8 cellular contexts compared by ENCODE assay signal in genomic region chr12:49233842-49234526, GRCh38. TPM values are rescaled to one million over a fixed set of nuclear protein-coding genes. Genes with fewer than 3 reads are reported as not detected.
DNase-seq lines count a peak whose midpoint lies in the region; TF ChIP-seq lines count a peak whose summit lies in the region.

No MANE protein-coding gene starts in this region.

- no peaks in the 10 kb centered on the region for H3K36me3 Mint-ChIP-seq in activated CD4-positive, alpha-beta memory T cell treated with anti-CD3 and anti-CD28 coated beads for 36 hours
- no peaks in the 10 kb centered on the region for H3K36me3 Mint-ChIP-seq in osteocyte (ENCODE audit: unreplicated experiment)

- TF ChIP-seq CTCF in GM13977 (IDR thresholded peaks at IDR 0.05; ENCODE audit: extremely low read depth, insufficient read depth, missing control alignments) (no peak), osteocyte (IDR thresholded peaks at IDR 0.05) (no peak)

- H3K27ac Mint-ChIP-seq in activated CD4-positive, alpha-beta memory T cell treated with anti-CD3 and anti-CD28 coated beads for 36 hours = no peak overlapping the region
- H3K27ac Mint-ChIP-seq in osteocyte (ENCODE audit: unreplicated experiment) = peak overlapping the region; percentile 86

- peak; percentile 29 for DNase-seq in GM13977 (ENCODE audit: low spot score)
- peak; percentile 77 for DNase-seq in NCI-H2029 (lab: John Stamatoyannopoulos, UW)
- DNase-seq in activated CD4-positive, alpha-beta memory T cell treated with anti-CD3 and anti-CD28 coated beads for 36 hours = peak; percentile 21
- peak; percentile 25 for DNase-seq in germinal center (ENCODE audit: low spot score)
- DNase-seq in osteocyte (ENCODE audit: extremely low spot score, unreplicated experiment) = no peak
- DNase-seq in NCI-H2171 treated with DMSO at 0.1 percent for 48 hours (lab: John Stamatoyannopoulos, UW) = no peak
- DNase-seq in HuH-7 (ENCODE audit: low spot score) = no peak
- no peak for DNase-seq in H4 (ENCODE audit: low spot score)

- POLR2A ChIA-PET in activated CD4-positive, alpha-beta memory T cell treated with anti-CD3 and anti-CD28 coated beads for 36 hours (lab: Charles Lee) = interaction anchor here (0.6 to 4.0 kb wide), 4 partner anchors 9 to 159 kb away, joined by 3 to 21 read pairs (median 3); partner anchors contain the start of genes TUBA1A and TUBA1B

- no peaks in the 10 kb centered on the region for H3K27me3 Mint-ChIP-seq in activated CD4-positive, alpha-beta memory T cell treated with anti-CD3 and anti-CD28 coated beads for 36 hours
- H3K27me3 Mint-ChIP-seq in osteocyte (ENCODE audit: unreplicated experiment) = no peaks in the 10 kb centered on the region

- intact Hi-C loops in activated CD4-positive, alpha-beta memory T cell treated with anti-CD3 and anti-CD28 coated beads for 36 hours (cut with micrococcal nuclease) = loop anchor here (2.0 kb wide), 2 partner anchors 31 to 103 kb away; partner anchors contain the start of genes TUBA1B and TUBA1C

- in situ Hi-C loops in GM13977 (cut with MboI; ENCODE audit: low pct_unique_long_range_greater_than_20kb, low sequenced_read_pairs, unreplicated experiment) = no loop called here

- H3K4me1 Mint-ChIP-seq in activated CD4-positive, alpha-beta memory T cell treated with anti-CD3 and anti-CD28 coated beads for 36 hours (ENCODE audit: low read depth) = peaks cover 16% of the 10 kb centered on the region
- peaks cover 33% of the 10 kb centered on the region for H3K4me1 Mint-ChIP-seq in osteocyte (ENCODE audit: unreplicated experiment)

- CTCF ChIA-PET in activated CD4-positive, alpha-beta memory T cell treated with anti-CD3 and anti-CD28 coated beads for 36 hours (lab: Charles Lee) = interaction anchor here (0.8 to 5.0 kb wide), 14 partner anchors 9 to 216 kb away, joined by 3 to 32 read pairs (median 4); partner anchors contain the start of gene TUBA1B

- no peak overlapping the region for H3K4me3 Mint-ChIP-seq in activated CD4-positive, alpha-beta memory T cell treated with anti-CD3 and anti-CD28 coated beads for 36 hours
- no peak overlapping the region for H3K4me3 Mint-ChIP-seq in osteocyte (ENCODE audit: unreplicated experiment)

- H3K9me3 Mint-ChIP-seq in activated CD4-positive, alpha-beta memory T cell treated with anti-CD3 and anti-CD28 coated beads for 36 hours = no peaks in the 10 kb centered on the region
- H3K9me3 Mint-ChIP-seq in osteocyte (ENCODE audit: unreplicated experiment) = no peaks in the 10 kb centered on the region

RNA-seq across cellular contexts. Expression of gene TUBA1C, which starts 30.9 kb away (rescaled TPM):
- 100 to 1,000 TPM; 353 to 360 TPM for total RNA-seq in activated CD4-positive, alpha-beta memory T cell treated with anti-CD3 and anti-CD28 coated beads for 36 hours
- total RNA-seq in osteocyte = 136 and 142 TPM in 2 replicates
- 1,223 and 1,559 TPM in 2 replicates for total RNA-seq in H4 (2014; rRNA removed; shearing (Covaris generic))

RNA-seq across cellular contexts. Expression of gene TUBA1A, which starts 45.1 kb away (rescaled TPM):
- 10 to 100 TPM; 86.4 to 88.7 TPM for total RNA-seq in activated CD4-positive, alpha-beta memory T cell treated with anti-CD3 and anti-CD28 coated beads for 36 hours
- 466 and 471 TPM in 2 replicates for total RNA-seq in osteocyte
- 403 and 523 TPM in 2 replicates for total RNA-seq in H4 (2014; rRNA removed; shearing (Covaris generic))

Comparison
In these comparisons a context has a peak if more than half of its experiments do, and no peak if none do; other contexts are left out.
1. DNase-seq: peak in GM13977 (single experiment), NCI-H2029 (single experiment), activated CD4-positive, alpha-beta memory T cell treated with anti-CD3 and anti-CD28 coated beads for 36 hours (single experiment) and germinal center (single experiment); none in osteocyte (single experiment), NCI-H2171 treated with DMSO at 0.1 percent for 48 hours (single experiment), HuH-7 (single experiment) and H4 (single experiment).